ENCODE assay signal across 8 cellular contexts in the genomic region with DNA sequence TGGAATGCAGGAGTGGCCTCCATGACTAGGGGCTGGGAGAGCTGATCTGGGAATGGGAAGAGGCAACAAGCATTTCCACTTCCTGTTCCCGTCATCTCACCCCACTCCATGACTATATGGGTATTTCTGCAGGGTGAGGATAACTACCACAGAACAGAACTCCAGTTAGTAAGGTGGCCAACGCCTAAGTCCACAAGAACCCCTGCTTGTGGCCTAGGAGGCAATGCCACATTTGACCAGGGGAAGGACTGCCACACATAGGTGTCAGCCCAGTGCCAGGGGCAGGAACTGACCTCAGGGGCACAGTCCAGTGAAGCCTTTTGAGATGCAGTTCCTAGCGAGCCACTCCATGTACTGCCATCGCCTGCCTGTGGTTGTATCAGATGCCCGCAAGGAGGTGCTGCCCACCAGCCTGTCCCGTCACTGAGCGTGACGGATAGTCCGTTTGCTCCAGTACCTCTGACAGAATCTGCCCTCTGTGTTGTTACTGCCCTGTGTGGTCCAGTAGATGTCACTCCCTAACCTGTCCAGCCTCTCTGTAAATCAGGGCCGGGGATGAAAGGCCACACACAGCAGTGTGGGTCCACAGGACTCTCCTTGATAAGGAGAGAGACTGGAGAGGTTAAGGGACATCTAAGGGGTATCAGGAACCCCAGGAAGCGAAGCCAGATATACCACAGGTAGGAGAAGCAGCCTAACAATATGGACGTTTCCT. TPM values are rescaled to one million over a fixed set of nuclear protein-coding genes. Genes with fewer than 3 reads are reported as not detected.
A peak's percentile ranks its signal among the peaks of the same experiment; 100 is the strongest.
DNase-seq lines count a peak whose midpoint lies in the region; ATAC-seq and TF ChIP-seq lines count a peak whose summit lies in the region.

No MANE protein-coding gene starts in this region.

- WGBS in upper lobe of left lung, 2 donors, result 29 to 31% methylated on average over 8 to 12 of the region's 12 CpGs

- H3K4me1 ChIP-seq in upper lobe of left lung, result peaks cover 10 to 19% (median 17%) of the 10 kb centered on the region in 4 donors

- no peak for TF ChIP-seq EP300 in upper lobe of left lung (IDR thresholded peaks at IDR 0.05)

- ATAC-seq in upper lobe of left lung (ENCODE audit: low FRiP score in 2 of 2), result peak; percentile 63 to 90

- TF ChIP-seq CTCF in 22Rv1 (IDR thresholded peaks at IDR 0.05), result peak; percentile 87
- TF ChIP-seq CTCF in GM12875 (IDR thresholded peaks at IDR 0.05; ENCODE audit: borderline replicate concordance, insufficient read depth, low read depth, low read length), result peak; percentile 74
- TF ChIP-seq CTCF in WI38 (IDR thresholded peaks at IDR 0.05; ENCODE audit: low read depth, low read length), result peak; percentile 85
- peak; percentile 57 for TF ChIP-seq CTCF in endothelial cell (IDR thresholded peaks at IDR 0.05; ENCODE audit: unreplicated experiment)
- peak; percentile 56 to 89 (median 65) for TF ChIP-seq CTCF in upper lobe of left lung (IDR thresholded peaks at IDR 0.05)

- no peaks in the 10 kb centered on the region for H3K36me3 ChIP-seq in upper lobe of left lung

- peak overlapping the region; percentile 52 for H3K27ac Mint-ChIP-seq in endothelial cell (ENCODE audit: unreplicated experiment)

- H3K9me3 Mint-ChIP-seq in endothelial cell (ENCODE audit: unreplicated experiment), result no peaks in the 10 kb centered on the region

- no peaks in the 10 kb centered on the region for H3K9me3 ChIP-seq in upper lobe of left lung

- no peak overlapping the region for H3K27ac ChIP-seq in 22Rv1
- no peak overlapping the region for H3K27ac ChIP-seq in upper lobe of left lung

- H3K27me3 ChIP-seq in upper lobe of left lung, result no peaks in the 10 kb centered on the region

- DNase-seq in NCI-H1694 (lab: John Stamatoyannopoulos, UW) (peak; percentile 50), endothelial cell (ENCODE audit: low spot score) (peak; percentile 77), mucosa of gallbladder (ENCODE audit: low spot score) (peak; percentile 38), upper lobe of left lung (peak in 1 of 2 donors; percentile 82), NCI-H1105 treated with DMSO at 0.1 percent for 48 hours (lab: John Stamatoyannopoulos, UW) (no peak)

- H3K4me3 ChIP-seq in GM12875 (ENCODE audit: low read depth, low read length) (no peak overlapping the region), WI38 (ENCODE audit: low read depth, low read length) (no peak overlapping the region), upper lobe of left lung (no peak overlapping the region)

- peaks cover 22% of the 10 kb centered on the region for H3K4me1 Mint-ChIP-seq in endothelial cell (ENCODE audit: unreplicated experiment)

- H3K27me3 Mint-ChIP-seq in endothelial cell (ENCODE audit: unreplicated experiment), result peaks cover 2% of the 10 kb centered on the region

- no peaks in the 10 kb centered on the region for H3K36me3 Mint-ChIP-seq in endothelial cell (ENCODE audit: low read depth, unreplicated experiment)

- TF ChIP-seq POLR2A in upper lobe of left lung (IDR thresholded peaks at IDR 0.05), result no peak

- H3K4me3 Mint-ChIP-seq in endothelial cell (ENCODE audit: unreplicated experiment), result no peak overlapping the region

RNA-seq across cellular contexts. Expression of gene MTFMT, which starts 3.5 kb away (rescaled TPM):
- total RNA-seq in endothelial cell (ENCODE audit: unreplicated experiment), result 10.6 TPM
- total RNA-seq in mucosa of gallbladder, result 13.2 TPM
- total RNA-seq in upper lobe of left lung, result 10 to 100 TPM; 15.8 to 35.6 (median 25.5) TPM

RNA-seq across cellular contexts. Expression of gene SLC51B, which starts 12.2 kb away (rescaled TPM):
- not detected for total RNA-seq in endothelial cell (ENCODE audit: unreplicated experiment)
- 0.37 TPM for total RNA-seq in mucosa of gallbladder
- 1 to 10 TPM in 3 of 6 donors, under 1 TPM in 1, not detected in 2; 0.69 to 6.6 (median 4.4) TPM for total RNA-seq in upper lobe of left lung

RNA-seq across cellular contexts. Expression of gene RASL12, which starts 34.8 kb away (rescaled TPM):
- total RNA-seq in endothelial cell (ENCODE audit: unreplicated experiment), result 0.69 TPM
- 17.5 TPM for total RNA-seq in mucosa of gallbladder
- total RNA-seq in upper lobe of left lung, result 10 to 100 TPM; 12.8 to 49.9 (median 24.9) TPM

RNA-seq across cellular contexts. Expression of gene SPG21, which starts 43.3 kb away (rescaled TPM):
- total RNA-seq in endothelial cell (ENCODE audit: unreplicated experiment) (59.9 TPM), mucosa of gallbladder (76.1 TPM), upper lobe of left lung (100 to 1,000 TPM in 3 of 6 donors, 10 to 100 TPM in 3; 58.8 to 113 (median 94.7) TPM)

RNA-seq across cellular contexts. Expression of gene KBTBD13, which starts 43.6 kb away (rescaled TPM):
- total RNA-seq in endothelial cell (ENCODE audit: unreplicated experiment) (not detected), mucosa of gallbladder (not detected), upper lobe of left lung (not detected)
